8 cellular contexts compared by ENCODE assay signal in genomic region chr13:99657848-99658265, GRCh38. TPM values are rescaled to one million over a fixed set of nuclear protein-coding genes. Genes with fewer than 3 reads are reported as not detected.
DNase-seq lines count a peak whose midpoint lies in the region; ATAC-seq and TF ChIP-seq lines count a peak whose summit lies in the region.

No MANE protein-coding gene starts in this region.

- H3K9me3 ChIP-seq in CD8-positive, alpha-beta memory T cell (ENCODE audit: low read length) = no peaks in the 10 kb centered on the region
- H3K9me3 ChIP-seq in colonic mucosa = no peaks in the 10 kb centered on the region

- peaks cover 51% of the 10 kb centered on the region for H3K4me1 ChIP-seq in CD8-positive, alpha-beta memory T cell (ENCODE audit: insufficient read depth, low read length)
- no peaks in the 10 kb centered on the region for H3K4me1 ChIP-seq in colonic mucosa

- peak overlapping the region; percentile 47 for H3K27ac ChIP-seq in CD8-positive, alpha-beta memory T cell (ENCODE audit: low read depth, low read length)
- peak overlapping the region; percentile 40 for H3K27ac ChIP-seq in colonic mucosa

- peak in 3 of 5 donors; percentile 4 to 57 (median 24) for DNase-seq in CD8-positive, alpha-beta memory T cell
- DNase-seq in HFFc6 (no peak), T-helper 9 cell (peak; percentile 21), colonic mucosa (peak; percentile 18), memory B cell (ENCODE audit: low spot score in 2 of 2) (peak in 1 of 2 donors; percentile 16), superior temporal gyrus (ENCODE audit: extremely low spot score) (peak; percentile 58), NCI-H2107 treated with DMSO at 0.1 percent for 48 hours (lab: John Stamatoyannopoulos, UW; ENCODE audit: unreplicated experiment) (no peak), NK-92 (lab: John Stamatoyannopoulos, UW; ENCODE audit: unreplicated experiment) (no peak)

- H3K9ac ChIP-seq in colonic mucosa (ENCODE audit: low read depth in 2 of 2, low read length in 2 of 2) = peak overlapping the region; percentile 23 to 30

- no peaks in the 10 kb centered on the region for H3K9me3 Mint-ChIP-seq in CD8-positive, alpha-beta memory T cell
- H3K9me3 Mint-ChIP-seq in HFFc6 (no peaks in the 10 kb centered on the region), memory B cell (no peaks in the 10 kb centered on the region)

- CTCF ChIA-PET in CD8-positive, alpha-beta memory T cell (lab: Charles Lee) = interaction anchor here (0.7 to 6.5 kb wide), 13 partner anchors 12 to 915 kb away, joined by 3 to 76 read pairs (median 4); no protein-coding TSS in a partner anchor

- no peaks in the 10 kb centered on the region for H3K27me3 ChIP-seq in CD8-positive, alpha-beta memory T cell (ENCODE audit: insufficient read depth, low read length, poor library complexity, severe bottlenecking)
- H3K27me3 ChIP-seq in colonic mucosa = no peaks in the 10 kb centered on the region

- no peak for TF ChIP-seq CTCF in HFFc6 (IDR thresholded peaks at IDR 0.05)
- no peak for TF ChIP-seq CTCF in colonic mucosa (IDR thresholded peaks at IDR 0.05)

- peaks cover 0 to 1% of the 10 kb centered on the region in 2 donors for H3K27me3 Mint-ChIP-seq in CD8-positive, alpha-beta memory T cell
- H3K27me3 Mint-ChIP-seq in HFFc6 (ENCODE audit: insufficient read depth) (peaks cover 8% of the 10 kb centered on the region), memory B cell (no peaks in the 10 kb centered on the region)

- H3K4me3 ChIP-seq in CD8-positive, alpha-beta memory T cell (ENCODE audit: low read length) = peak overlapping the region; percentile 55
- peak overlapping the region; percentile 24 for H3K4me3 ChIP-seq in colonic mucosa

- H3K36me3 Mint-ChIP-seq in CD8-positive, alpha-beta memory T cell = peaks cover 0 to 4% (median 0%) of the 10 kb centered on the region in 3 donors
- H3K36me3 Mint-ChIP-seq in HFFc6 (ENCODE audit: low read depth) (no peaks in the 10 kb centered on the region), memory B cell (no peaks in the 10 kb centered on the region)

- peaks cover 43 to 51% (median 50%) of the 10 kb centered on the region in 3 donors for H3K4me1 Mint-ChIP-seq in CD8-positive, alpha-beta memory T cell
- peaks cover 17% of the 10 kb centered on the region for H3K4me1 Mint-ChIP-seq in HFFc6 (ENCODE audit: low read depth)
- H3K4me1 Mint-ChIP-seq in memory B cell = peaks cover 10% of the 10 kb centered on the region

- POLR2A ChIA-PET in CD8-positive, alpha-beta memory T cell (lab: Charles Lee) = interaction anchor here (0.6 to 2.5 kb wide), 7 partner anchors 10 to 1017 kb away, joined by 3 to 8 read pairs (median 4); partner anchors contain the start of genes CLYBL and TMTC4

- H3K36me3 ChIP-seq in CD8-positive, alpha-beta memory T cell (ENCODE audit: insufficient read depth, low read length) = no peaks in the 10 kb centered on the region
- no peaks in the 10 kb centered on the region for H3K36me3 ChIP-seq in colonic mucosa

- intact Hi-C loops in colonic mucosa (cut with DNase I) = loop anchor here (5.0 kb wide), 3 partner anchors 239 to 854 kb away; no protein-coding TSS in a partner anchor

- peak overlapping the region; percentile 78 to 93 (median 81) for H3K4me3 Mint-ChIP-seq in CD8-positive, alpha-beta memory T cell
- H3K4me3 Mint-ChIP-seq in HFFc6 (peak overlapping the region; percentile 74; the same call in 1 of the 2 replicates), memory B cell (peak overlapping the region; percentile 81)

- peak; percentile 34 for ATAC-seq in memory B cell (ENCODE audit: low read depth)

- peak overlapping the region; percentile 89 to 98 (median 92) for H3K27ac Mint-ChIP-seq in CD8-positive, alpha-beta memory T cell
- H3K27ac Mint-ChIP-seq in HFFc6 = no peak overlapping the region
- H3K27ac Mint-ChIP-seq in memory B cell = no peak overlapping the region

RNA-seq across cellular contexts. Expression of gene CLYBL, which starts 51.4 kb away (rescaled TPM):
- total RNA-seq in CD8-positive, alpha-beta memory T cell = 1 to 10 TPM; 3.8 to 5.6 TPM
- 16.3 TPM for polyA plus RNA-seq in CD8-positive, alpha-beta memory T cell
- total RNA-seq in HFFc6 (2021; fragmentation: NEBNext Ultra II Directional; extraction: Animal tissue kit (Norgen Biotek cat#: 25700)) = 1 to 10 TPM in 2 of 6 experiments, under 1 TPM in 4; 0.41 to 1.1 (median 0.77) TPM
- 10 to 100 TPM; 12.9 to 34.7 TPM for total RNA-seq in colonic mucosa

Comparison
In these comparisons a context has a peak if more than half of its experiments do, and no peak if none do; other contexts are left out.
1. DNase-seq: peak in CD8-positive, alpha-beta memory T cell (3 of 5), T-helper 9 cell (single experiment), colonic mucosa (single experiment) and superior temporal gyrus (single experiment); none in HFFc6 (single experiment), NCI-H2107 treated with DMSO at 0.1 percent for 48 hours (single experiment) and NK-92 (single experiment).
2. H3K27ac Mint-ChIP-seq: peak in CD8-positive, alpha-beta memory T cell (8 of 8); none in HFFc6 (single experiment) and memory B cell (single experiment).
3. Peak in every context shown above with its lines, with median percentiles within 50 percentile points of each other: H3K4me3 Mint-ChIP-seq.